Comparison of ENCODE assay signal across 15 cellular contexts in the genomic region with DNA sequence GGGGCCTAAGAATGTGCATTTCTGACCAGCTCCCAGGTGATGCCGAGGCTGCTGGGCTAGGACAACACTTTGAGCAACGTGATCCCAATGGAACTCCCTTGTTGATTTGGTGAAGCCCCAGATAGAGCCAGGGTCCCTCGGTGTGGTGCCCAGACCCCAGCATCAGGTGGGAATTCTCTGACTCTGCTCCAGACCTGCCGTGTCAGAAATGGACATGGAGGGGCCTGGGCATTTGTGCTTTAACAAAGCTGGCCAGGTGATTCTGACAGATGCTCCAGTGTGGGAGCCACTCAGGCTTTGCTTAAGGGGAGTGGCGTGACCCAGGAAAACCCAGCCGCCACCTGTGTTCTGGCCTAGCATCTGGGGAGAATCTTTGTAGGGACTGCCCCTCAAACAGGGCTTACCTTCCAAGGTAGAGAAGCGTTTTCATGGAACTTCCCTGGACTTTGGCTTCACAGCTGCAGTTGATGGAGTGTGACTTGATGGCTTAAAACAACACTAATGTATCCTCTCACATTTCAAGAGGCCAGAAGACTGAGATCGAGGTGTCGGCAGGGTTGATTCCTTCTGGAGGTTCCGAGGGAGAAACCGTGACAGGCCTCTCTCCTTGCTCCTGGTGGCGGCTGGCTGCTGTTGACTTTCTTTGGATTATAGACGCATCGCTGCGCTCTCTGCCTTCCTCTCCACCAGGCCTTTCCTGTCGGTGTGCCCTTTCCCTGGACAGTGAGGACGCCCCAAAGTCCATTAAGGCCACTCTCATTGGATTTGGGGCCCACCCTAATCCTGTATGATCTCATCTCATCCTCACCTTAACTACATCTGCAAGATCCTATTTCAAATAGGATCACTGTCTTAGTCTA.
"Had no signal": no experiment of that assay in that cellular context is flagged by ENCODE, and none has a peak within 500 bp of the region (broad histone marks: within the 10 kb centered on the region; RNA-seq: fewer than 3 reads in every experiment).

No MANE protein-coding gene starts in this region.

- ATAC-seq: activated CD4-positive, CD25-positive, alpha-beta regulatory T cell treated with anti-CD3 and anti-CD28 coated beads, Interleukin-2, amount 50 U/mL, for 24 hours; left lung; right cardiac atrium had no signal

- H3K4me1 ChIP-seq: left lung, neural progenitor cell, SJCRH30, upper lobe of left lung had no signal

- H3K27ac Mint-ChIP-seq: activated naive CD4-positive, alpha-beta T cell treated with anti-CD3 and anti-CD28 coated beads, Interleukin-2, amount 50 U/mL, for 24 hours; immature natural killer cell; neural progenitor cell had no signal

- H3K4me2 ChIP-seq: neural progenitor cell had no signal

- H3K27ac ChIP-seq: left lung, neural progenitor cell, SJCRH30, upper lobe of left lung had no signal

- H3K4me1 Mint-ChIP-seq: activated naive CD4-positive, alpha-beta T cell treated with anti-CD3 and anti-CD28 coated beads, Interleukin-2, amount 50 U/mL, for 24 hours; immature natural killer cell had no signal

- H3K36me3 ChIP-seq: left lung, SJCRH30, upper lobe of left lung had no signal

- H3K27me3 ChIP-seq: left lung, neural progenitor cell, upper lobe of left lung had no signal

- H3K4me3 Mint-ChIP-seq: activated naive CD4-positive, alpha-beta T cell treated with anti-CD3 and anti-CD28 coated beads, Interleukin-2, amount 50 U/mL, for 24 hours; brain; immature natural killer cell; neural progenitor cell had no signal

- DNase-seq: activated CD4-positive, alpha-beta T cell treated with anti-CD3 and anti-CD28 coated beads, Interleukin-2, amount 50 U/mL, for 4 hours; amniotic stem cell; dermis blood vessel endothelial cell; immature natural killer cell; left lung; mesenchymal stem cell; SJCRH30; stimulated activated CD4-positive, alpha-beta T cell treated with anti-CD3 and anti-CD28 coated beads, Interleukin-1b, Interleukin-23, amount 100 ng/mL, for 48 hours; stimulated activated naive CD4-positive, alpha-beta T cell had no signal

- H3K27me3 Mint-ChIP-seq: brain had no signal

- H3K4me3 ChIP-seq: left lung, neural progenitor cell, SJCRH30, upper lobe of left lung had no signal

- H2AFZ ChIP-seq: neural progenitor cell had no signal

- H3K9me3 ChIP-seq: left lung, SJCRH30, upper lobe of left lung had no signal

- H3K36me3 Mint-ChIP-seq: brain, neural progenitor cell had no signal
